Comparison of ENCODE assay signal across 1 cellular context in the genomic region with DNA sequence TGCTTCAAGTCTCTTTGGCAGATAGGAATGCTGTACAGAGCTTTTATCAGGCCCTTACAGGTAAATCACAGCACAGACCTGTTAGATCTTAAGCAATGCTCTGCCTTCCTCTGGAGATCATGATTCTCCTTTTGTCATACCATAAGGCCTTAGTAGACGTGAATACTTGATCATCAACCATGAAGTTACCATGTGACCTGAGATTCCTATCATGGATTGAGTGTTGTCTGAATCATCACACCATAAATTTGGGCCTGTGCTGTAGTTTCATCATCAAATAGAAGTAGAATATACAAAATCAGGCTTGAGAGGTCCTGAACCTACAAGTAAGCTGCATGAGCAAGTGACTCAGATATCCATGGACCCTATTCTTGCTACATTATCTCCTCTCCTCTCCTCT.
TF ChIP-seq lines count a peak whose summit lies in the region.

No MANE protein-coding gene starts in this region.

TF ChIP-seq in GM23338, 12 proteins besides CTCF, POLR2A, EP300 and RAD21 (continued from another document):
- no peak for TF ChIP-seq EZH2phosphoT487 (IDR thresholded peaks at IDR 0.05; ENCODE audit: unreplicated experiment)
- no peak for TF ChIP-seq STAT1 (IDR thresholded peaks at IDR 0.05; ENCODE audit: unreplicated experiment)
- TF ChIP-seq, protein P1, sequence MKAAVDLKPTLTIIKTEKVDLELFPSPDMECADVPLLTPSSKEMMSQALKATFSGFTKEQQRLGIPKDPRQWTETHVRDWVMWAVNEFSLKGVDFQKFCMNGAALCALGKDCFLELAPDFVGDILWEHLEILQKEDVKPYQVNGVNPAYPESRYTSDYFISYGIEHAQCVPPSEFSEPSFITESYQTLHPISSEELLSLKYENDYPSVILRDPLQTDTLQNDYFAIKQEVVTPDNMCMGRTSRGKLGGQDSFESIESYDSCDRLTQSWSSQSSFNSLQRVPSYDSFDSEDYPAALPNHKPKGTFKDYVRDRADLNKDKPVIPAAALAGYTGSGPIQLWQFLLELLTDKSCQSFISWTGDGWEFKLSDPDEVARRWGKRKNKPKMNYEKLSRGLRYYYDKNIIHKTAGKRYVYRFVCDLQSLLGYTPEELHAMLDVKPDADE (IDR thresholded peaks at IDR 0.05) = no peak
- no peak for TF ChIP-seq ZNF331 (CRISPR knock-in tag; IDR thresholded peaks at IDR 0.05; ENCODE audit: low read depth)
- no peak for TF ChIP-seq JUNB (IDR thresholded peaks at IDR 0.05; ENCODE audit: unreplicated experiment)
- no peak for TF ChIP-seq CREB1 (CRISPR knock-in tag; IDR thresholded peaks at IDR 0.05; ENCODE audit: low read depth)
- no peak for TF ChIP-seq NANOG (IDR thresholded peaks at IDR 0.05; ENCODE audit: borderline replicate concordance)
TF ChIP-seq in GM23338: peak in this region for 0.
